Comparison of ENCODE assay signal across 9 cellular contexts in genomic region chr6:143451531-143451930, GRCh38. TPM values are rescaled to one million over a fixed set of nuclear protein-coding genes. Genes with fewer than 3 reads are reported as not detected.
A peak's percentile ranks its signal among the peaks of the same experiment; 100 is the strongest.
DNase-seq lines count a peak whose midpoint lies in the region; ATAC-seq, FAIRE-seq and TF ChIP-seq lines count a peak whose summit lies in the region.
"Had no signal": no experiment of that assay in that cellular context is flagged by ENCODE, and none has a peak within 500 bp of the region (broad histone marks: within the 10 kb centered on the region; RNA-seq: fewer than 3 reads in every experiment).

No MANE protein-coding gene starts in this region.

- WGBS in transverse colon (ENCODE audit: low coverage in 1 of 2), 2 donors, result 28 to 32% methylated on average over 4 of the region's 4 CpGs

- TF ChIP-seq CTCF in kidney (IDR thresholded peaks at IDR 0.05; ENCODE audit: borderline replicate concordance, extremely low read depth, insufficient read depth), result no peak
- no peak for TF ChIP-seq CTCF in transverse colon (IDR thresholded peaks at IDR 0.05)

- peaks cover 44% of the 10 kb centered on the region for H3K4me1 Mint-ChIP-seq in activated naive CD4-positive, alpha-beta T cell treated with anti-CD3 and anti-CD28 coated beads, Interleukin-2, amount 10 ng/mL, durations not matched to agents 7 days and 5 days
- H3K4me1 Mint-ChIP-seq in activated T-helper 2 cell treated with anti-CD3 and anti-CD28 coated beads, Interferon-gamma antibody, Interleukin-2, Interleukin-4, amounts not matched to agents 10 μg/mL and 5 μg/mL and 100 μg/mL, durations not matched to agents 14 hours and 24 hours and 36 hours (ENCODE audit: low read depth), result peaks cover 31% of the 10 kb centered on the region

- TF ChIP-seq POLR2A in transverse colon (IDR thresholded peaks at IDR 0.05), result no peak

- no peaks in the 10 kb centered on the region for H3K27me3 ChIP-seq in transverse colon

- H3K9me3 Mint-ChIP-seq in activated naive CD4-positive, alpha-beta T cell treated with anti-CD3 and anti-CD28 coated beads, Interleukin-2, amount 10 ng/mL, durations not matched to agents 7 days and 5 days, result peaks cover 2% of the 10 kb centered on the region
- no peaks in the 10 kb centered on the region for H3K9me3 Mint-ChIP-seq in activated T-helper 2 cell treated with anti-CD3 and anti-CD28 coated beads, Interferon-gamma antibody, Interleukin-2, Interleukin-4, amounts not matched to agents 10 μg/mL and 5 μg/mL and 100 μg/mL, durations not matched to agents 14 hours and 24 hours and 36 hours

- in situ Hi-C loops in transverse colon (cut with MboI; ENCODE audit: low pct_ligation_motif_present in 1 of 4, low pct_unique_long_range_greater_than_20kb in 1 of 4, low sequenced_read_pairs in 3 of 4), result no loop called here

- peak overlapping the region; percentile 99 for H3K4me3 Mint-ChIP-seq in activated naive CD4-positive, alpha-beta T cell treated with anti-CD3 and anti-CD28 coated beads, Interleukin-2, amount 10 ng/mL, durations not matched to agents 7 days and 5 days
- peak overlapping the region; percentile 94 for H3K4me3 Mint-ChIP-seq in activated T-helper 2 cell treated with anti-CD3 and anti-CD28 coated beads, Interferon-gamma antibody, Interleukin-2, Interleukin-4, amounts not matched to agents 10 μg/mL and 5 μg/mL and 100 μg/mL, durations not matched to agents 14 hours and 24 hours and 36 hours (ENCODE audit: low read depth)

- TF ChIP-seq EP300 in transverse colon (IDR thresholded peaks at IDR 0.05; ENCODE audit: low read depth), result no peak

- H3K4me3 ChIP-seq in kidney (ENCODE audit: low read length in 2 of 2) (peak overlapping the region; percentile 89 to 98), transverse colon (peak overlapping the region in 3 of 4 donors; percentile 59 to 84 (median 68))

- H3K36me3 ChIP-seq in kidney (ENCODE audit: control insufficient read depth in 1 of 2, insufficient read depth in 2 of 2, low read length in 2 of 2) (no peaks in the 10 kb centered on the region), transverse colon (no peaks in the 10 kb centered on the region)

- peaks cover 10% of the 10 kb centered on the region for H3K36me3 Mint-ChIP-seq in activated naive CD4-positive, alpha-beta T cell treated with anti-CD3 and anti-CD28 coated beads, Interleukin-2, amount 10 ng/mL, durations not matched to agents 7 days and 5 days
- peaks cover 23% of the 10 kb centered on the region for H3K36me3 Mint-ChIP-seq in activated T-helper 2 cell treated with anti-CD3 and anti-CD28 coated beads, Interferon-gamma antibody, Interleukin-2, Interleukin-4, amounts not matched to agents 10 μg/mL and 5 μg/mL and 100 μg/mL, durations not matched to agents 14 hours and 24 hours and 36 hours (ENCODE audit: low read depth)

- DNase-seq in activated naive CD4-positive, alpha-beta T cell treated with anti-CD3 and anti-CD28 coated beads, Interleukin-2, amount 10 ng/mL, durations not matched to agents 7 days and 5 days, result no peak
- DNase-seq in activated naive CD4-positive, alpha-beta T cell treated with anti-CD3 and anti-CD28 coated beads, Interleukin-2, amount 50 U/mL, for 16 hours, result no peak
- DNase-seq in activated T-helper 2 cell treated with anti-CD3 and anti-CD28 coated beads, Interferon-gamma antibody, Interleukin-2, Interleukin-4, amounts not matched to agents 10 μg/mL and 5 μg/mL and 100 μg/mL, durations not matched to agents 14 hours and 24 hours and 36 hours (ENCODE audit: low spot score), result no peak
- DNase-seq in kidney (no peak), transverse colon (no peak), NCI-H82 treated with DMSO at 0.1 percent for 48 hours (lab: John Stamatoyannopoulos, UW; ENCODE audit: unreplicated experiment) (no peak)

- intact Hi-C loops in activated T-helper 2 cell treated with anti-CD3 and anti-CD28 coated beads, Interferon-gamma antibody, Interleukin-2, Interleukin-4, amounts not matched to agents 10 μg/mL and 5 μg/mL and 100 μg/mL, durations not matched to agents 14 hours and 24 hours and 36 hours (cut with micrococcal nuclease), result loop anchor here (2.0 to 10.0 kb wide), 2 partner anchors 59 to 393 kb away; partner anchors contain the start of genes FUCA2 and LTV1
- intact Hi-C loops in kidney (cut with DNase I), result no loop called here
- intact Hi-C loops in transverse colon (cut with DNase I; ENCODE audit: low total_unique reads), result no loop called here

- no peak for ATAC-seq in HG03571 (IDR thresholded peaks at IDR 0.05; ENCODE audit: unreplicated experiment)
- no peak for ATAC-seq in HG02571 (IDR thresholded peaks at IDR 0.05; ENCODE audit: unreplicated experiment)

- CTCF ChIA-PET in activated naive CD4-positive, alpha-beta T cell treated with anti-CD3 and anti-CD28 coated beads, Interleukin-2, amount 10 ng/mL, durations not matched to agents 7 days and 5 days (lab: Charles Lee), result no interaction called here

- H3K27ac ChIP-seq in kidney (ENCODE audit: low read depth in 2 of 2, low read length in 2 of 2) (no peak overlapping the region), transverse colon (peak overlapping the region; percentile 76 to 85 (median 81))

- H3K9me3 ChIP-seq in kidney (ENCODE audit: control insufficient read depth in 1 of 2, low read length in 2 of 2) (no peaks in the 10 kb centered on the region), transverse colon (no peaks in the 10 kb centered on the region)

- peaks cover 3 to 7% of the 10 kb centered on the region in 2 donors for H3K4me1 ChIP-seq in kidney (ENCODE audit: control insufficient read depth in 1 of 2, insufficient read depth in 1 of 2, low read depth in 1 of 2, low read length in 2 of 2)
- H3K4me1 ChIP-seq in transverse colon, result peaks cover 8 to 28% (median 15%) of the 10 kb centered on the region in 4 donors

- peak overlapping the region; percentile 92 for H3K9ac ChIP-seq in kidney (ENCODE audit: low read length in 2 of 2)

- peak overlapping the region; percentile 99 for H3K27ac Mint-ChIP-seq in activated naive CD4-positive, alpha-beta T cell treated with anti-CD3 and anti-CD28 coated beads, Interleukin-2, amount 10 ng/mL, durations not matched to agents 7 days and 5 days
- peak overlapping the region; percentile 97 for H3K27ac Mint-ChIP-seq in activated T-helper 2 cell treated with anti-CD3 and anti-CD28 coated beads, Interferon-gamma antibody, Interleukin-2, Interleukin-4, amounts not matched to agents 10 μg/mL and 5 μg/mL and 100 μg/mL, durations not matched to agents 14 hours and 24 hours and 36 hours

- no peak for FAIRE-seq in kidney (lab: Jason Lieb, UNC)
- FAIRE-seq: TTC549 had no signal

- H3K27me3 Mint-ChIP-seq in activated naive CD4-positive, alpha-beta T cell treated with anti-CD3 and anti-CD28 coated beads, Interleukin-2, amount 10 ng/mL, durations not matched to agents 7 days and 5 days, result peaks cover 6% of the 10 kb centered on the region
- H3K27me3 Mint-ChIP-seq in activated T-helper 2 cell treated with anti-CD3 and anti-CD28 coated beads, Interferon-gamma antibody, Interleukin-2, Interleukin-4, amounts not matched to agents 10 μg/mL and 5 μg/mL and 100 μg/mL, durations not matched to agents 14 hours and 24 hours and 36 hours (ENCODE audit: low read depth), result no peaks in the 10 kb centered on the region

RNA-seq across cellular contexts. Expression of gene PEX3, which starts 0.9 kb away (rescaled TPM):
- 21.4 and 23.6 TPM in 2 replicates for total RNA-seq in activated T-helper 2 cell treated with anti-CD3 and anti-CD28 coated beads, Interferon-gamma antibody, Interleukin-2, Interleukin-4, amounts not matched to agents 10 μg/mL and 5 μg/mL and 100 μg/mL, durations not matched to agents 14 hours and 24 hours and 36 hours
- total RNA-seq in kidney (28.6 TPM), transverse colon (10 to 100 TPM in 1 of 4 donors, 1 to 10 TPM in 1, not detected in 2; 7.6 to 13.2 TPM)
- polyA plus RNA-seq in kidney (ENCODE audit: insufficient read depth, low read depth, low replicate concordance), result 31.7 TPM

RNA-seq across cellular contexts. Expression of gene ADAT2, which starts 1.0 kb away (rescaled TPM):
- total RNA-seq in activated T-helper 2 cell treated with anti-CD3 and anti-CD28 coated beads, Interferon-gamma antibody, Interleukin-2, Interleukin-4, amounts not matched to agents 10 μg/mL and 5 μg/mL and 100 μg/mL, durations not matched to agents 14 hours and 24 hours and 36 hours, result 35.7 and 37.6 TPM in 2 replicates
- 6.9 TPM for total RNA-seq in kidney
- 4.6 TPM for polyA plus RNA-seq in kidney (ENCODE audit: insufficient read depth, low read depth, low replicate concordance)
- 10 to 100 TPM in 2 of 4 donors, 1 to 10 TPM in 1, under 1 TPM in 1; 0.75 to 12.7 (median 9.7) TPM for total RNA-seq in transverse colon

RNA-seq across cellular contexts. Expression of gene FUCA2, which starts 60.0 kb away (rescaled TPM):
- total RNA-seq in activated T-helper 2 cell treated with anti-CD3 and anti-CD28 coated beads, Interferon-gamma antibody, Interleukin-2, Interleukin-4, amounts not matched to agents 10 μg/mL and 5 μg/mL and 100 μg/mL, durations not matched to agents 14 hours and 24 hours and 36 hours, result 20.9 and 22.8 TPM in 2 replicates
- 68.6 TPM for total RNA-seq in kidney
- polyA plus RNA-seq in kidney (ENCODE audit: insufficient read depth, low read depth, low replicate concordance), result 73.4 TPM
- 10 to 100 TPM; 19.5 to 70.3 (median 46.9) TPM for total RNA-seq in transverse colon

Comparison
In these comparisons a context has a peak if more than half of its experiments do, and no peak if none do; other contexts are left out.
1. H3K27ac ChIP-seq: peak in transverse colon (4 of 4); none in kidney (0 of 2).